In the genomic region with DNA sequence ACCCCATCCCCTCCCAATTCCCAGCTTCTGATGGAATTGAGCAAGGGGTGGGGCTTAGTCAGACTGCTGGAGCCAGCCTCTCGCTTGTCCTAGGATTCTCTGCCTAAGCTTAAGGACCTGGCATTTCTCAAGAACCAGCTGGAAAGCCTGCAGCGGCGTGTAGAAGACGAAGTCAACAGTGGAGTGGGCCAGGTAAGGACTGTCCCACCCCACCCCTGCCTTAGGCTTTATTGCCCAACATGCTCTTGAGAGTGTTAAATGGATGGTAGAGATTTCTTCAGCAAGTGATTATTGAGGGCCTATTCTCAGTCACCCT, we compare ENCODE assay signal across 8 cellular contexts. TPM values are rescaled to one million over a fixed set of nuclear protein-coding genes. Genes with fewer than 3 reads are reported as not detected.
DNase-seq lines count a peak whose midpoint lies in the region; ATAC-seq and TF ChIP-seq lines count a peak whose summit lies in the region.

No MANE protein-coding gene starts in this region.

- H3K27me3 Mint-ChIP-seq in T-helper 1 cell treated with Interleukin-12 subunit alpha and Interleukin-12 subunit beta and Interleukin-4 antibody, amounts not matched to agents 30 μg/mL and 1 μg/mL, for 36 hours (ENCODE audit: low read depth), result no peaks in the 10 kb centered on the region
- H3K27me3 Mint-ChIP-seq in activated B cell treated with CpG ODN at 0.5 μM for 24 hours, result no peaks in the 10 kb centered on the region

- H3K4me3 Mint-ChIP-seq in T-helper 1 cell treated with Interleukin-12 subunit alpha and Interleukin-12 subunit beta and Interleukin-4 antibody, amounts not matched to agents 30 μg/mL and 1 μg/mL, for 36 hours, result peak overlapping the region; percentile 95
- H3K4me3 Mint-ChIP-seq in activated B cell treated with CpG ODN at 0.5 μM for 24 hours, result peak overlapping the region; percentile 98
- peak overlapping the region; percentile 82 for H3K4me3 Mint-ChIP-seq in stimulated activated effector memory CD8-positive, alpha-beta T cell treated with anti-CD3 and anti-CD28 coated beads, Interleukin-12 subunit alpha, Interleukin-12 subunit beta, amount 100 ng/mL, for 72 hours

- no peak for TF ChIP-seq CTCF in activated B cell treated with CpG ODN at 0.5 μM for 24 hours (IDR thresholded peaks at IDR 0.05)
- no peak for TF ChIP-seq CTCF in foreskin fibroblast (IDR thresholded peaks at IDR 0.05; ENCODE audit: low read depth, low read length)

- H3K36me3 Mint-ChIP-seq in T-helper 1 cell treated with Interleukin-12 subunit alpha and Interleukin-12 subunit beta and Interleukin-4 antibody, amounts not matched to agents 30 μg/mL and 1 μg/mL, for 36 hours (ENCODE audit: low read depth), result peaks cover 30% of the 10 kb centered on the region
- peaks cover 40% of the 10 kb centered on the region for H3K36me3 Mint-ChIP-seq in activated B cell treated with CpG ODN at 0.5 μM for 24 hours (ENCODE audit: low read depth)
- peaks cover 33% of the 10 kb centered on the region for H3K36me3 Mint-ChIP-seq in stimulated activated effector memory CD8-positive, alpha-beta T cell treated with anti-CD3 and anti-CD28 coated beads, Interleukin-12 subunit alpha, Interleukin-12 subunit beta, amount 100 ng/mL, for 72 hours

- ATAC-seq in activated B cell treated with CpG ODN at 0.5 μM for 24 hours (ENCODE audit: low read depth) (no peak), GM19328 (IDR thresholded peaks at IDR 0.05; ENCODE audit: unreplicated experiment) (no peak)
- no peak for ATAC-seq in stimulated activated effector memory CD8-positive, alpha-beta T cell treated with anti-CD3 and anti-CD28 coated beads, Interleukin-12 subunit alpha, Interleukin-12 subunit beta, amount 100 ng/mL, for 72 hours

- DNase-seq in T-helper 1 cell (no peak), activated B cell treated with CpG ODN at 0.5 μM for 24 hours (no peak), foreskin fibroblast (peak in 1 of 2 donors; percentile 69), cortex of kidney (lab: John Stamatoyannopoulos, UW) (no peak)
- no peak for DNase-seq in stimulated activated effector memory CD8-positive, alpha-beta T cell treated with anti-CD3 and anti-CD28 coated beads, Interleukin-12 subunit alpha, Interleukin-12 subunit beta, amount 100 ng/mL, for 72 hours (ENCODE audit: low spot score in 2 of 2)
- no peak for DNase-seq in activated effector memory CD4-positive, alpha-beta T cell treated with Interleukin-2 at 50 U/mL for 16 hours

- POLR2A ChIA-PET in activated B cell treated with CpG ODN at 0.5 μM for 24 hours (lab: Charles Lee), result interaction anchor here (1.3 to 3.6 kb wide), 6 partner anchors 9 to 165 kb away, joined by 3 to 39 read pairs (median 6); a partner anchor contains a TSS

- H3K4me3 ChIP-seq in foreskin fibroblast (ENCODE audit: low read depth in 1 of 2, low read length in 2 of 2), result peak overlapping the region; percentile 59 to 86

- intact Hi-C loops in activated B cell treated with CpG ODN at 0.5 μM for 24 hours (cut with micrococcal nuclease), result no loop called here

- peaks cover 41% of the 10 kb centered on the region for H3K4me1 Mint-ChIP-seq in T-helper 1 cell treated with Interleukin-12 subunit alpha and Interleukin-12 subunit beta and Interleukin-4 antibody, amounts not matched to agents 30 μg/mL and 1 μg/mL, for 36 hours (ENCODE audit: low read depth)
- H3K4me1 Mint-ChIP-seq in activated B cell treated with CpG ODN at 0.5 μM for 24 hours, result peaks cover 68% of the 10 kb centered on the region
- H3K4me1 Mint-ChIP-seq in stimulated activated effector memory CD8-positive, alpha-beta T cell treated with anti-CD3 and anti-CD28 coated beads, Interleukin-12 subunit alpha, Interleukin-12 subunit beta, amount 100 ng/mL, for 72 hours, result peaks cover 73% of the 10 kb centered on the region

- peak overlapping the region; percentile 94 for H3K27ac Mint-ChIP-seq in T-helper 1 cell treated with Interleukin-12 subunit alpha and Interleukin-12 subunit beta and Interleukin-4 antibody, amounts not matched to agents 30 μg/mL and 1 μg/mL, for 36 hours
- H3K27ac Mint-ChIP-seq in activated B cell treated with CpG ODN at 0.5 μM for 24 hours, result peak overlapping the region; percentile 90
- H3K27ac Mint-ChIP-seq in stimulated activated effector memory CD8-positive, alpha-beta T cell treated with anti-CD3 and anti-CD28 coated beads, Interleukin-12 subunit alpha, Interleukin-12 subunit beta, amount 100 ng/mL, for 72 hours, result peak overlapping the region; percentile 94

- CTCF ChIA-PET in activated B cell treated with CpG ODN at 0.5 μM for 24 hours (lab: Charles Lee), result no interaction called here

- no peaks in the 10 kb centered on the region for H3K9me3 Mint-ChIP-seq in T-helper 1 cell treated with Interleukin-12 subunit alpha and Interleukin-12 subunit beta and Interleukin-4 antibody, amounts not matched to agents 30 μg/mL and 1 μg/mL, for 36 hours
- H3K9me3 Mint-ChIP-seq in activated B cell treated with CpG ODN at 0.5 μM for 24 hours, result no peaks in the 10 kb centered on the region
- no peaks in the 10 kb centered on the region for H3K9me3 Mint-ChIP-seq in stimulated activated effector memory CD8-positive, alpha-beta T cell treated with anti-CD3 and anti-CD28 coated beads, Interleukin-12 subunit alpha, Interleukin-12 subunit beta, amount 100 ng/mL, for 72 hours

RNA-seq across cellular contexts. Expression of a gene that starts 1.1 kb away (rescaled TPM):
- 76.0 and 77.9 TPM in 2 replicates for total RNA-seq in activated B cell treated with CpG ODN at 0.5 μM for 24 hours

RNA-seq across cellular contexts. Expression of a gene that starts 1.3 kb away (rescaled TPM):
- total RNA-seq in activated B cell treated with CpG ODN at 0.5 μM for 24 hours, result 36.0 and 37.5 TPM in 2 replicates

RNA-seq across cellular contexts. Expression of a gene that starts 8.5 kb away (rescaled TPM):
- 41.1 and 41.8 TPM in 2 replicates for total RNA-seq in activated B cell treated with CpG ODN at 0.5 μM for 24 hours

RNA-seq across cellular contexts. Expression of a gene that starts 18.3 kb away (rescaled TPM):
- 14.4 and 18.2 TPM in 2 replicates for total RNA-seq in activated B cell treated with CpG ODN at 0.5 μM for 24 hours
